In genomic region chr1:77583483-77583882, GRCh38 we compare ENCODE assay signal across 21 cellular contexts.
"Had no signal": no experiment of that assay in that cellular context is flagged by ENCODE, and none has a peak within 500 bp of the region (broad histone marks: within the 10 kb centered on the region; RNA-seq: fewer than 3 reads in every experiment).

No MANE protein-coding gene starts in this region.

- H3K9me3 ChIP-seq: body of pancreas, colonic mucosa, neutrophil, sigmoid colon, spleen, thoracic aorta had no signal

- ATAC-seq: body of pancreas, natural killer cell, T-helper 17 cell, WTC11 had no signal

- H3K27me3 ChIP-seq: body of pancreas, colonic mucosa, neutrophil, sigmoid colon, spleen had no signal

- H3K4me3 ChIP-seq: body of pancreas, colonic mucosa, sigmoid colon, spleen, thoracic aorta had no signal

- H3K4me1 Mint-ChIP-seq: WTC11 had no signal

- H3K36me3 ChIP-seq: colonic mucosa had no signal

- H3K36me3 Mint-ChIP-seq: activated naive CD4-positive, alpha-beta T cell treated with anti-CD3 and anti-CD28 coated beads, Interleukin-2, amount 50 U/mL, for 72 hours had no signal

- H3K27me3 Mint-ChIP-seq: T-helper 17 cell had no signal

- H3K27ac ChIP-seq: body of pancreas, colonic mucosa, neutrophil, parathyroid adenoma, sigmoid colon, spleen, thoracic aorta had no signal

- H3K4me3 Mint-ChIP-seq: natural killer cell, T-helper 17 cell, WTC11 had no signal

- H3K9me3 Mint-ChIP-seq: activated naive CD4-positive, alpha-beta T cell treated with anti-CD3 and anti-CD28 coated beads, Interleukin-2, amount 50 U/mL, for 72 hours; natural killer cell; WTC11 had no signal

- H3K4me1 ChIP-seq: body of pancreas, colonic mucosa, parathyroid adenoma, sigmoid colon, spleen had no signal

- H3K27ac Mint-ChIP-seq: natural killer cell, T-helper 17 cell, WTC11 had no signal

- DNase-seq: activated CD4-positive, alpha-beta T cell treated with anti-CD3 and anti-CD28 coated beads, Interleukin-2, amount 50 U/mL, for 1 hour; activated gamma-delta T cell; amygdala; body of pancreas; caudate nucleus; colonic mucosa; effector CD4-positive, alpha-beta T cell; foreskin fibroblast; glutamatergic neuron; hypothalamus; mesenchymal stem cell; natural killer cell; sigmoid colon; spleen; stimulated activated CD4-positive, alpha-beta T cell treated with anti-CD3 and anti-CD28 coated beads, Interleukin-1b, Interleukin-23, amount 100 ng/mL, for 48 hours; T-helper 17 cell had no signal
